In the genomic region with DNA sequence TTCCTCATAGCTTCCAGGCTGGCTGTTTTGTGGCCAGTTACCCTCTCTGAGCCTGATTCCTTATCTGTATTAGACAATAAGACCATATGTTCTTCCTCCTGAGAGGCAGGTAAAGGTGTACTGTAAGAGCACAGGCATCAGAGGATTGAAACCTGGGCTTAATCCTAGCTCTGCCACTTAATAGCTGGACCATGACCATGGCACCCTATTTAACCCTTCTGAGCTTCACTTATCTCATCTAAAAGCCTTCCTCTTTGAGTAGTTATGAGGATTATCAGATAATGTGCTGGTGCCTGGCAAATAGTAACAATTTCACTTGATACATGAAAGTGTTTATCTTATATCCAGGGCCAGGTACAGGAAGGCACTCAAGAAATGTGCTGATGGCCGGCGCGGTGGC, we compare ENCODE assay signal across 27 cellular contexts. TPM values are rescaled to one million over a fixed set of nuclear protein-coding genes. Genes with fewer than 3 reads are reported as not detected.
DNase-seq lines count a peak whose midpoint lies in the region; ATAC-seq and TF ChIP-seq lines count a peak whose summit lies in the region.
"Had no signal": no experiment of that assay in that cellular context is flagged by ENCODE, and none has a peak within 500 bp of the region (broad histone marks: within the 10 kb centered on the region; RNA-seq: fewer than 3 reads in every experiment).

No MANE protein-coding gene starts in this region.

- H3K4me2 ChIP-seq in OCI-LY7 (ENCODE audit: low read length), result no peak overlapping the region

- 97% methylated on average over 3 of the region's 3 CpGs for WGBS in thymus

- H3K79me2 ChIP-seq in OCI-LY7 (ENCODE audit: insufficient read depth, low read depth, low read length), result peaks cover 74% of the 10 kb centered on the region

- no peak for TF ChIP-seq POLR2A in breast epithelium (IDR thresholded peaks at IDR 0.05)

- H3K27ac ChIP-seq in breast epithelium (peak overlapping the region in 1 of 2 donors; percentile 45), OCI-LY7 (ENCODE audit: low read depth, low read length, poor library complexity, severe bottlenecking) (peak overlapping the region; percentile 39), dorsolateral prefrontal cortex (peak overlapping the region in 32 of 59 donors; percentile 0 to 100 (median 59)), thymus (ENCODE audit: low read depth) (peak overlapping the region; percentile 53)
- H3K27ac ChIP-seq: heart right ventricle, SJCRH30 had no signal

- H3K36me3 ChIP-seq in breast epithelium (no peaks in the 10 kb centered on the region), OCI-LY7 (ENCODE audit: insufficient read depth, low read length) (peaks cover 61% of the 10 kb centered on the region), thymus (ENCODE audit: control insufficient read depth, insufficient read depth) (peaks cover 30% of the 10 kb centered on the region)

- H4K20me1 ChIP-seq in OCI-LY7 (ENCODE audit: insufficient read depth, low read length), result no peaks in the 10 kb centered on the region

- H3K9me3 ChIP-seq in breast epithelium (no peaks in the 10 kb centered on the region), OCI-LY7 (ENCODE audit: low read length) (no peaks in the 10 kb centered on the region), thymus (ENCODE audit: control insufficient read depth) (no peaks in the 10 kb centered on the region)
- H3K9me3 ChIP-seq: heart right ventricle, mucosa of descending colon, SJCRH30, thoracic aorta had no signal

- H3K4me3 Mint-ChIP-seq in MCF 10A (ENCODE audit: unreplicated experiment), result no peak overlapping the region
- H3K4me3 Mint-ChIP-seq: activated CD4-positive, alpha-beta T cell treated with anti-CD3 and anti-CD28 coated beads for 36 hours; activated naive CD4-positive, alpha-beta T cell treated with anti-CD3 and anti-CD28 coated beads, Interleukin-2, amount 10 ng/mL, durations not matched to agents 7 days and 5 days; CD8-positive, alpha-beta T cell; endodermal cell had no signal

- peak overlapping the region; percentile 39 for H3K27ac Mint-ChIP-seq in MCF 10A (ENCODE audit: low read depth, unreplicated experiment)
- H3K27ac Mint-ChIP-seq: endodermal cell had no signal

- CTCF ChIA-PET in MCF 10A (lab: Yijun Ruan, JAX), result interaction anchor here (0.5 to 1.4 kb wide), 5 partner anchors 23 to 220 kb away, joined by 3 to 4 read pairs (median 3); no protein-coding TSS in a partner anchor
- CTCF ChIA-PET in OCI-LY7 (lab: Charles Lee; ENCODE audit: unreplicated experiment), result interaction anchor here (0.6 to 0.7 kb wide), 2 partner anchors 36 to 53 kb away, joined by 3 read pairs; no protein-coding TSS in a partner anchor

- BruUV-seq in MCF 10A (replicated peaks; lab: Mats Ljungman, UMichigan) (no TSS peak), OCI-LY7 (replicated peaks; lab: Mats Ljungman, UMichigan) (no TSS peak)

- no peak for ATAC-seq in GM21515 (IDR thresholded peaks at IDR 0.05; ENCODE audit: unreplicated experiment)
- ATAC-seq: activated CD4-positive, alpha-beta T cell treated with anti-CD3 and anti-CD28 coated beads for 36 hours; CD8-positive, alpha-beta T cell; heart right ventricle; left ventricle myocardium superior; mucosa of descending colon had no signal

- peaks cover 30% of the 10 kb centered on the region for H3K4me1 Mint-ChIP-seq in MCF 10A (ENCODE audit: insufficient read depth, unreplicated experiment)

- H3K27me3 Mint-ChIP-seq in MCF 10A (ENCODE audit: insufficient read depth, unreplicated experiment), result no peaks in the 10 kb centered on the region
- H3K27me3 Mint-ChIP-seq: activated CD4-positive, alpha-beta T cell treated with anti-CD3 and anti-CD28 coated beads for 36 hours; activated naive CD4-positive, alpha-beta T cell treated with anti-CD3 and anti-CD28 coated beads, Interleukin-2, amount 10 ng/mL, durations not matched to agents 7 days and 5 days had no signal

- TF ChIP-seq CTCF in MCF 10A (IDR thresholded peaks at IDR 0.05; ENCODE audit: unreplicated experiment), result no peak
- TF ChIP-seq CTCF in breast epithelium (IDR thresholded peaks at IDR 0.05), result no peak
- no peak for TF ChIP-seq CTCF in OCI-LY7 (conservative IDR thresholded peaks at IDR 0.05; ENCODE audit: low read length)
- TF ChIP-seq CTCF in dorsolateral prefrontal cortex (IDR thresholded peaks at IDR 0.05 in 54 of 56, conservative IDR thresholded peaks at IDR 0.05 in 2 of 56; ENCODE audit: low read depth in 1 of 56, partially characterized antibody in 56 of 56), result no peak

- H3K9me2 ChIP-seq in OCI-LY7 (ENCODE audit: insufficient read depth, low read length), result no peaks in the 10 kb centered on the region

- intact Hi-C loops in MCF 10A (cut with micrococcal nuclease) (no loop called here), breast epithelium (cut with DNase I; ENCODE audit: low total_unique reads) (no loop called here), OCI-LY7 (cut with micrococcal nuclease; ENCODE audit: unreplicated experiment) (no loop called here), dorsolateral prefrontal cortex (cut with DNase I) (no loop called here)

- H2AFZ ChIP-seq in OCI-LY7 (ENCODE audit: low read length), result no peak overlapping the region

- no peak overlapping the region for H3K4me3 ChIP-seq in breast epithelium
- no peak overlapping the region for H3K4me3 ChIP-seq in OCI-LY7 (ENCODE audit: low read depth, low read length, poor library complexity, severe bottlenecking)
- no peak overlapping the region for H3K4me3 ChIP-seq in dorsolateral prefrontal cortex
- H3K4me3 ChIP-seq in thymus (ENCODE audit: low read length), result no peak overlapping the region
- H3K4me3 ChIP-seq: heart right ventricle, mucosa of descending colon, SJCRH30, thoracic aorta had no signal

- POLR2A ChIA-PET in MCF 10A (lab: Yijun Ruan, JAX) (interaction anchor here (0.7 kb wide), 1 partner anchor 36 kb away, joined by 3 read pairs; no protein-coding TSS in a partner anchor), OCI-LY7 (lab: Charles Lee) (interaction anchor here (0.6 to 1.7 kb wide), 7 partner anchors 8 to 35 kb away, joined by 3 to 9 read pairs (median 3); partner anchors contain the start of gene BCL2L1)

- DNase-seq in MCF 10A (ENCODE audit: unreplicated experiment) (no peak), breast epithelium (ENCODE audit: low spot score in 2 of 2) (no peak), OCI-LY7 (ENCODE audit: low spot score) (no peak), dorsolateral prefrontal cortex (no peak), DMS153 (lab: John Stamatoyannopoulos, UW) (no peak), AG20443 (ENCODE audit: low spot score) (no peak)
- DNase-seq: activated CD4-positive, alpha-beta T cell treated with anti-CD3 and anti-CD28 coated beads for 36 hours; activated CD8-positive, alpha-beta memory T cell treated with anti-CD3 and anti-CD28 coated beads, Interleukin-2, amount 50 U/mL, for 48 hours; activated naive CD4-positive, alpha-beta T cell treated with anti-CD3 and anti-CD28 coated beads, Interleukin-2, amount 10 ng/mL, durations not matched to agents 7 days and 5 days; CD8-positive, alpha-beta T cell; endodermal cell; heart right ventricle; KG1; left ventricle myocardium superior; mucosa of descending colon; NCI-H1092 treated with DMSO at 0.1 percent for 48 hours; NCI-H2107; NCI-H524 treated with DMSO at 0.1 percent for 48 hours; OCI-M1; SJCRH30 had no signal

- no peaks in the 10 kb centered on the region for H3K9me3 Mint-ChIP-seq in MCF 10A (ENCODE audit: unreplicated experiment)
- H3K9me3 Mint-ChIP-seq: activated naive CD4-positive, alpha-beta T cell treated with anti-CD3 and anti-CD28 coated beads, Interleukin-2, amount 10 ng/mL, durations not matched to agents 7 days and 5 days; CD8-positive, alpha-beta T cell; endodermal cell had no signal

- H3K36me3 Mint-ChIP-seq in MCF 10A (ENCODE audit: insufficient read depth, unreplicated experiment), result peaks cover 75% of the 10 kb centered on the region

- H3K27me3 ChIP-seq in breast epithelium, result no peaks in the 10 kb centered on the region
- no peaks in the 10 kb centered on the region for H3K27me3 ChIP-seq in dorsolateral prefrontal cortex
- no peaks in the 10 kb centered on the region for H3K27me3 ChIP-seq in thymus (ENCODE audit: control insufficient read depth, insufficient read depth)
- H3K27me3 ChIP-seq: heart right ventricle, SJCRH30 had no signal

- H3K4me1 ChIP-seq in breast epithelium (peaks cover 0 to 3% of the 10 kb centered on the region in 2 donors), OCI-LY7 (ENCODE audit: insufficient read depth, low read length, poor library complexity, severe bottlenecking) (peaks cover 98% of the 10 kb centered on the region), thymus (ENCODE audit: control insufficient read depth, insufficient read depth, low read length) (peaks cover 50% of the 10 kb centered on the region)

RNA-seq across cellular contexts. Expression of gene BCL2L1, which starts 34.9 kb away (rescaled TPM):
- 139 and 156 TPM in 2 replicates for total RNA-seq in MCF 10A (2022)
- 100 to 1,000 TPM in 2 of 3 donors, 10 to 100 TPM in 1; 95.1 to 124 (median 117) TPM for total RNA-seq in breast epithelium
- 83.2 and 88.8 TPM in 2 replicates for total RNA-seq in OCI-LY7 (2014; rRNA removed; shearing (Covaris generic))
- total RNA-seq in OCI-LY7 (2022), result 64.2 and 71.5 TPM in 2 replicates
- 100 to 1,000 TPM in 77 of 120 experiments, 10 to 100 TPM in 43; 79.5 to 144 (median 103) TPM for total RNA-seq in dorsolateral prefrontal cortex
- 58.3 TPM for polyA plus RNA-seq in thymus

RNA-seq across cellular contexts. Expression of gene COX4I2, which starts 50.1 kb away (rescaled TPM):
- total RNA-seq in MCF 10A (2022) (not detected in 2 replicates), breast epithelium (1 to 10 TPM in 1 of 3 donors, not detected in 2; 5.3 TPM), OCI-LY7 (2022) (not detected in 2 replicates), dorsolateral prefrontal cortex (1 to 10 TPM in 73 of 120 experiments, under 1 TPM in 16, not detected in 31; 0.66 to 5.5 (median 1.8) TPM)
- not detected in 2 replicates for total RNA-seq in OCI-LY7 (2014; rRNA removed; shearing (Covaris generic))
- polyA plus RNA-seq in thymus, result 5.4 TPM
- total RNA-seq: activated CD4-positive, alpha-beta T cell treated with anti-CD3 and anti-CD28 coated beads for 36 hours; astrocyte; CD8-positive, alpha-beta T cell; chondrocyte; endodermal cell; SJCRH30; T-helper 2 cell treated with Interferon-gamma antibody and Interleukin-4, amounts not matched to agents 100 ng/mL and 5 ng/mL, for 36 hours had no signal
- polyA plus RNA-seq: AG04450 had no signal

RNA-seq across cellular contexts. Expression of gene TPX2, which starts 51.3 kb away (rescaled TPM):
- total RNA-seq in MCF 10A (2022), result 45.3 and 79.6 TPM in 2 replicates
- total RNA-seq in breast epithelium, result 1 to 10 TPM in 1 of 3 donors, under 1 TPM in 2; 0.33 to 3.8 (median 0.73) TPM
- total RNA-seq in OCI-LY7 (2014; rRNA removed; shearing (Covaris generic)), result 121 and 134 TPM in 2 replicates
- total RNA-seq in OCI-LY7 (2022), result 173 and 183 TPM in 2 replicates
- 1 to 10 TPM; 1.1 to 4.1 (median 2.6) TPM for total RNA-seq in dorsolateral prefrontal cortex
- 8.2 TPM for polyA plus RNA-seq in thymus
